17 cellular contexts compared by ENCODE assay signal in genomic region chr1:32219022-32219421, GRCh38. TPM values are rescaled to one million over a fixed set of nuclear protein-coding genes. Genes with fewer than 3 reads are reported as not detected.
"Had no signal": no experiment of that assay in that cellular context is flagged by ENCODE, and none has a peak within 500 bp of the region (broad histone marks: within the 10 kb centered on the region; RNA-seq: fewer than 3 reads in every experiment).

No MANE protein-coding gene starts in this region.

- DNase-seq: activated CD4-positive, CD25-positive, alpha-beta regulatory T cell treated with anti-CD3 and anti-CD28 coated beads, Interleukin-2, amount 50 U/mL, for 72 hours; activated naive CD4-positive, alpha-beta T cell treated with Interleukin-2 at 50 U/mL for 16 hours; gastrocnemius medialis; heart right ventricle; stimulated activated CD4-positive, alpha-beta T cell treated with anti-CD3 and anti-CD28 coated beads, Interleukin-12 subunit alpha, Interleukin-12 subunit beta, amount 100 ng/mL, for 4 hours; stimulated activated CD4-positive, alpha-beta T cell treated with anti-CD3 and anti-CD28 coated beads, Interleukin-2, amount 100 ng/mL, for 24 hours; T-cell; T-helper 9 cell; uterus had no signal

- H3K36me3 ChIP-seq: uterus had no signal

- H3K27me3 ChIP-seq: cardiac muscle cell, esophagus muscularis mucosa, gastrocnemius medialis, heart right ventricle, uterus had no signal

- H3K27ac Mint-ChIP-seq: stimulated activated effector memory CD8-positive, alpha-beta T cell treated with anti-CD3 and anti-CD28 coated beads, Interleukin-12 subunit alpha, Interleukin-12 subunit beta, amount 100 ng/mL, for 72 hours; T-cell had no signal

- H2AFZ ChIP-seq: parathyroid adenoma had no signal

- H3K4me3 Mint-ChIP-seq: activated T-helper 17 cell treated with anti-CD3 and anti-CD28 coated beads, Interleukin-2, amount 50 U/mL, for 72 hours; stimulated activated effector memory CD8-positive, alpha-beta T cell treated with anti-CD3 and anti-CD28 coated beads, Interleukin-12 subunit alpha, Interleukin-12 subunit beta, amount 100 ng/mL, for 72 hours; T-cell had no signal

- H3K27me3 Mint-ChIP-seq: activated T-helper 17 cell treated with anti-CD3 and anti-CD28 coated beads, Interleukin-2, amount 50 U/mL, for 72 hours; T-cell had no signal

- H3K4me3 ChIP-seq: cardiac muscle cell, esophagus muscularis mucosa, gastrocnemius medialis, heart right ventricle, thoracic aorta, uterus had no signal

- ATAC-seq: activated T-helper 17 cell treated with anti-CD3 and anti-CD28 coated beads, Interleukin-2, amount 50 U/mL, for 72 hours; gastrocnemius medialis; heart right ventricle; stimulated activated effector memory CD8-positive, alpha-beta T cell treated with anti-CD3 and anti-CD28 coated beads, Interleukin-12 subunit alpha, Interleukin-12 subunit beta, amount 100 ng/mL, for 72 hours; T-cell had no signal

- H3K9ac ChIP-seq: parathyroid adenoma had no signal

- H3K9me3 Mint-ChIP-seq: activated T-helper 17 cell treated with anti-CD3 and anti-CD28 coated beads, Interleukin-2, amount 50 U/mL, for 72 hours; stimulated activated effector memory CD8-positive, alpha-beta T cell treated with anti-CD3 and anti-CD28 coated beads, Interleukin-12 subunit alpha, Interleukin-12 subunit beta, amount 100 ng/mL, for 72 hours; T-cell had no signal

- H3K9me3 ChIP-seq: esophagus muscularis mucosa, gastrocnemius medialis, heart right ventricle, thoracic aorta, uterus had no signal

- H3K27ac ChIP-seq: cardiac muscle cell, esophagus muscularis mucosa, gastrocnemius medialis, heart right ventricle, parathyroid adenoma, thoracic aorta, uterus had no signal

RNA-seq across cellular contexts. Expression of gene DCDC2B, which starts 10.1 kb away (rescaled TPM):
- total RNA-seq: cardiac muscle cell, esophagus muscularis mucosa, gastrocnemius medialis, heart right ventricle, lower leg skin, thoracic aorta had no signal
- polyA plus RNA-seq: heart right ventricle, neural cell had no signal
